7 cellular contexts compared by ENCODE assay signal in genomic region chr6:125074120-125074519, GRCh38.
"Had no signal": no experiment of that assay in that cellular context is flagged by ENCODE, and none has a peak within 500 bp of the region (broad histone marks: within the 10 kb centered on the region; RNA-seq: fewer than 3 reads in every experiment).

No MANE protein-coding gene starts in this region.

- DNase-seq: IMR-90, KBM-7, KG1 had no signal

- H3K27me3 Mint-ChIP-seq: IgD-negative memory B cell had no signal

- ATAC-seq: HepG2 had no signal

- H3K27ac Mint-ChIP-seq: IgD-negative memory B cell had no signal

- FAIRE-seq: HepG2, HTR-8/SVneo had no signal

- H3K27ac ChIP-seq: HL-60 had no signal

- H3K9me3 Mint-ChIP-seq: IgD-negative memory B cell had no signal

- H3K36me3 Mint-ChIP-seq: IgD-negative memory B cell had no signal

- H3K4me3 Mint-ChIP-seq: IgD-negative memory B cell had no signal

- H3K4me1 Mint-ChIP-seq: IgD-negative memory B cell had no signal
